Comparison of ENCODE assay signal across 20 cellular contexts in the genomic region with DNA sequence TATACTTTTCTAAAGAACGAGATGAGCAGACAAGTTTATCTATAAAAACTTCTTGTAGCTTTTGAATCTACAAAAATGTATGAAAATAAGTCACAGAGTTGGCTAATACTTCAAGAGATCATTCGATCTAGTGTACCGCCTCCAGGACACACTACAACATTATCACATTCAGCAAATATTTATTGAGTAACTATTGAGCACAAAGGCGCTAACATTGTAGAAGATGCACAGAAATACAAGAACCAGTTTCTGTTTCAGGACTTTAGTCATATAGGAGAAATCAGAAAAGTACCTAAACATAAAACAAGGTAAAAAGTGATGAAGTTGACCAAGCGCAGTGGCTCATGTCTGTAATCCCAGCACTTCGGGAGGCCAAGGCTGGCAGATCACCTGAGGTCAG. TPM values are rescaled to one million over a fixed set of nuclear protein-coding genes. Genes with fewer than 3 reads are reported as not detected.
DNase-seq lines count a peak whose midpoint lies in the region; ATAC-seq lines count a peak whose summit lies in the region.
"Had no signal": no experiment of that assay in that cellular context is flagged by ENCODE, and none has a peak within 500 bp of the region (broad histone marks: within the 10 kb centered on the region; RNA-seq: fewer than 3 reads in every experiment).

No MANE protein-coding gene starts in this region.

- peaks cover 4 to 20% of the 10 kb centered on the region in 2 donors for H3K36me3 Mint-ChIP-seq in activated T-cell treated with anti-CD3 and anti-CD28 coated beads, Interleukin-2, amount 50 U/mL, for 72 hours (ENCODE audit: insufficient read depth in 2 of 2)
- H3K36me3 Mint-ChIP-seq in activated T-helper 17 cell treated with anti-CD3 and anti-CD28 coated beads, Interleukin-2, amount 50 U/mL, for 72 hours (ENCODE audit: low read depth) = peaks cover 70% of the 10 kb centered on the region
- peaks cover 33 to 64% of the 10 kb centered on the region in 2 donors for H3K36me3 Mint-ChIP-seq in stimulated activated naive B cell treated with anti-CD40 and anti-IgM and Interleukin-4, amounts not matched to agents 10 μg/mL and 1 μg/mL and 100 μg/mL, for 72 hours
- peaks cover 30% of the 10 kb centered on the region for H3K36me3 Mint-ChIP-seq in activated CD8-positive, alpha-beta memory T cell treated with anti-CD3 and anti-CD28 coated beads, Interleukin-2, amount 10 ng/mL, durations not matched to agents 7 days and 5 days

- no peak for DNase-seq in activated T-cell treated with anti-CD3 and anti-CD28 coated beads, Interleukin-2, amount 50 U/mL, for 72 hours
- DNase-seq in activated T-cell treated with anti-CD3 and anti-CD28 coated beads for 4 hours = no peak
- peak; percentile 19 for DNase-seq in iris pigment epithelial cell (ENCODE audit: low read depth)
- no peak for DNase-seq in stimulated activated naive B cell treated with anti-CD40 and anti-IgM and Interleukin-4, amounts not matched to agents 10 μg/mL and 1 μg/mL and 100 μg/mL, for 72 hours
- DNase-seq in activated CD8-positive, alpha-beta memory T cell treated with anti-CD3 and anti-CD28 coated beads, Interleukin-2, amount 10 ng/mL, durations not matched to agents 7 days and 5 days = no peak
- DNase-seq in NCI-H345 treated with DMSO at 0.1 percent for 48 hours (lab: John Stamatoyannopoulos, UW; ENCODE audit: unreplicated experiment) = no peak
- DNase-seq in foreskin melanocyte = no peak
- DNase-seq: activated CD4-positive, alpha-beta T cell treated with anti-CD3 and anti-CD28 coated beads for 1 hour; amniotic stem cell; central memory CD4-positive, alpha-beta T cell; DMS153; kidney glomerular epithelial cell; MG63; naive B cell; NCI-H1436 treated with DMSO at 0.1 percent for 48 hours; NCI-H2171; NCI-H526 treated with DMSO at 0.1 percent for 48 hours had no signal

- no peaks in the 10 kb centered on the region for H3K9me3 Mint-ChIP-seq in activated T-cell treated with anti-CD3 and anti-CD28 coated beads, Interleukin-2, amount 50 U/mL, for 72 hours
- no peaks in the 10 kb centered on the region for H3K9me3 Mint-ChIP-seq in activated T-helper 17 cell treated with anti-CD3 and anti-CD28 coated beads, Interleukin-2, amount 50 U/mL, for 72 hours
- H3K9me3 Mint-ChIP-seq in stimulated activated naive B cell treated with anti-CD40 and anti-IgM and Interleukin-4, amounts not matched to agents 10 μg/mL and 1 μg/mL and 100 μg/mL, for 72 hours = no peaks in the 10 kb centered on the region
- H3K9me3 Mint-ChIP-seq in activated CD8-positive, alpha-beta memory T cell treated with anti-CD3 and anti-CD28 coated beads, Interleukin-2, amount 10 ng/mL, durations not matched to agents 7 days and 5 days (ENCODE audit: low read depth) = no peaks in the 10 kb centered on the region
- H3K9me3 Mint-ChIP-seq: GM23338, naive B cell had no signal

- H3K27me3 Mint-ChIP-seq in activated T-cell treated with anti-CD3 and anti-CD28 coated beads, Interleukin-2, amount 50 U/mL, for 72 hours (ENCODE audit: low read depth) = no peaks in the 10 kb centered on the region
- no peaks in the 10 kb centered on the region for H3K27me3 Mint-ChIP-seq in activated T-helper 17 cell treated with anti-CD3 and anti-CD28 coated beads, Interleukin-2, amount 50 U/mL, for 72 hours
- H3K27me3 Mint-ChIP-seq in stimulated activated naive B cell treated with anti-CD40 and anti-IgM and Interleukin-4, amounts not matched to agents 10 μg/mL and 1 μg/mL and 100 μg/mL, for 72 hours = no peaks in the 10 kb centered on the region
- no peaks in the 10 kb centered on the region for H3K27me3 Mint-ChIP-seq in activated CD8-positive, alpha-beta memory T cell treated with anti-CD3 and anti-CD28 coated beads, Interleukin-2, amount 10 ng/mL, durations not matched to agents 7 days and 5 days
- H3K27me3 Mint-ChIP-seq: naive B cell had no signal

- peak overlapping the region; percentile 6 for H3K27ac Mint-ChIP-seq in activated T-cell treated with anti-CD3 and anti-CD28 coated beads, Interleukin-2, amount 50 U/mL, for 72 hours
- H3K27ac Mint-ChIP-seq in activated T-helper 17 cell treated with anti-CD3 and anti-CD28 coated beads, Interleukin-2, amount 50 U/mL, for 72 hours = peak overlapping the region; percentile 18
- H3K27ac Mint-ChIP-seq in stimulated activated naive B cell treated with anti-CD40 and anti-IgM and Interleukin-4, amounts not matched to agents 10 μg/mL and 1 μg/mL and 100 μg/mL, for 72 hours = peak overlapping the region; percentile 66
- H3K27ac Mint-ChIP-seq in activated CD8-positive, alpha-beta memory T cell treated with anti-CD3 and anti-CD28 coated beads, Interleukin-2, amount 10 ng/mL, durations not matched to agents 7 days and 5 days = no peak overlapping the region

- peak overlapping the region; percentile 9 to 26 for H3K4me3 Mint-ChIP-seq in activated T-cell treated with anti-CD3 and anti-CD28 coated beads, Interleukin-2, amount 50 U/mL, for 72 hours
- H3K4me3 Mint-ChIP-seq in activated T-helper 17 cell treated with anti-CD3 and anti-CD28 coated beads, Interleukin-2, amount 50 U/mL, for 72 hours = peak overlapping the region; percentile 43
- H3K4me3 Mint-ChIP-seq in stimulated activated naive B cell treated with anti-CD40 and anti-IgM and Interleukin-4, amounts not matched to agents 10 μg/mL and 1 μg/mL and 100 μg/mL, for 72 hours = no peak overlapping the region
- no peak overlapping the region for H3K4me3 Mint-ChIP-seq in activated CD8-positive, alpha-beta memory T cell treated with anti-CD3 and anti-CD28 coated beads, Interleukin-2, amount 10 ng/mL, durations not matched to agents 7 days and 5 days
- H3K4me3 Mint-ChIP-seq: GM23338 had no signal

- ATAC-seq in activated T-cell treated with anti-CD3 and anti-CD28 coated beads, Interleukin-2, amount 50 U/mL, for 72 hours (replicated peaks in 1 of 2) = peak; percentile 17 to 22
- ATAC-seq in activated T-helper 17 cell treated with anti-CD3 and anti-CD28 coated beads, Interleukin-2, amount 50 U/mL, for 72 hours (replicated peaks) = peak; percentile 67
- no peak for ATAC-seq in stimulated activated naive B cell treated with anti-CD40 and anti-IgM and Interleukin-4, amounts not matched to agents 10 μg/mL and 1 μg/mL and 100 μg/mL, for 72 hours (replicated peaks)
- no peak for ATAC-seq in activated CD8-positive, alpha-beta memory T cell treated with anti-CD3 and anti-CD28 coated beads, Interleukin-2, amount 10 ng/mL, durations not matched to agents 7 days and 5 days
- ATAC-seq: GM23338, sciatic nerve had no signal

- CTCF ChIA-PET in activated CD8-positive, alpha-beta memory T cell treated with anti-CD3 and anti-CD28 coated beads, Interleukin-2, amount 10 ng/mL, durations not matched to agents 7 days and 5 days (lab: Charles Lee) = interaction anchor here (1.0 kb wide), 1 partner anchor 53 kb away, joined by 3 read pairs; no protein-coding TSS in a partner anchor

- H3K4me1 Mint-ChIP-seq in activated T-cell treated with anti-CD3 and anti-CD28 coated beads, Interleukin-2, amount 50 U/mL, for 72 hours (ENCODE audit: low read depth) = peaks cover 75% of the 10 kb centered on the region
- peaks cover 49% of the 10 kb centered on the region for H3K4me1 Mint-ChIP-seq in activated T-helper 17 cell treated with anti-CD3 and anti-CD28 coated beads, Interleukin-2, amount 50 U/mL, for 72 hours
- peaks cover 48 to 85% of the 10 kb centered on the region in 2 donors for H3K4me1 Mint-ChIP-seq in stimulated activated naive B cell treated with anti-CD40 and anti-IgM and Interleukin-4, amounts not matched to agents 10 μg/mL and 1 μg/mL and 100 μg/mL, for 72 hours
- H3K4me1 Mint-ChIP-seq in activated CD8-positive, alpha-beta memory T cell treated with anti-CD3 and anti-CD28 coated beads, Interleukin-2, amount 10 ng/mL, durations not matched to agents 7 days and 5 days = peaks cover 31% of the 10 kb centered on the region

RNA-seq across cellular contexts. Expression of gene WASF2, which starts 20.6 kb away (rescaled TPM):
- 100 to 1,000 TPM; 146 to 197 TPM for total RNA-seq in activated T-cell treated with anti-CD3 and anti-CD28 coated beads, Interleukin-2, amount 50 U/mL, for 72 hours
- 100 to 1,000 TPM in 1 of 2 donors, 10 to 100 TPM in 1; 85.7 to 125 TPM for total RNA-seq in activated T-helper 17 cell treated with anti-CD3 and anti-CD28 coated beads, Interleukin-2, amount 50 U/mL, for 72 hours
- total RNA-seq in activated CD8-positive, alpha-beta memory T cell treated with anti-CD3 and anti-CD28 coated beads, Interleukin-2, amount 10 ng/mL, durations not matched to agents 7 days and 5 days = 100 to 1,000 TPM; 113 to 117 TPM

Comparison
In these comparisons a context has a peak if more than half of its experiments do, and no peak if none do; other contexts are left out.
1. ATAC-seq: peak in activated T-cell treated with anti-CD3 and anti-CD28 coated beads, Interleukin-2, amount 50 U/mL, for 72 hours (2 of 2) and activated T-helper 17 cell treated with anti-CD3 and anti-CD28 coated beads, Interleukin-2, amount 50 U/mL, for 72 hours (single experiment); none in stimulated activated naive B cell treated with anti-CD40 and anti-IgM and Interleukin-4, amounts not matched to agents 10 μg/mL and 1 μg/mL and 100 μg/mL, for 72 hours (0 of 2) and activated CD8-positive, alpha-beta memory T cell treated with anti-CD3 and anti-CD28 coated beads, Interleukin-2, amount 10 ng/mL, durations not matched to agents 7 days and 5 days (single experiment).
2. H3K4me3 Mint-ChIP-seq: peak in activated T-cell treated with anti-CD3 and anti-CD28 coated beads, Interleukin-2, amount 50 U/mL, for 72 hours (2 of 2) and activated T-helper 17 cell treated with anti-CD3 and anti-CD28 coated beads, Interleukin-2, amount 50 U/mL, for 72 hours (single experiment); none in stimulated activated naive B cell treated with anti-CD40 and anti-IgM and Interleukin-4, amounts not matched to agents 10 μg/mL and 1 μg/mL and 100 μg/mL, for 72 hours (0 of 2) and activated CD8-positive, alpha-beta memory T cell treated with anti-CD3 and anti-CD28 coated beads, Interleukin-2, amount 10 ng/mL, durations not matched to agents 7 days and 5 days (single experiment).